Comparison of ENCODE assay signal across 1 cellular context in genomic region chr20:43975096-43975768, GRCh38.
TF ChIP-seq lines count a peak whose summit lies in the region.

No MANE protein-coding gene starts in this region.

TF ChIP-seq in K562, 482 proteins besides CTCF, POLR2A, EP300 and RAD21 (continued from another document and continues in another):
- TF ChIP-seq MGA (IDR thresholded peaks at IDR 0.05) (no peak), JUND (IDR thresholded peaks at IDR 0.05; ENCODE audit: borderline replicate concordance, low read depth, low read length) (peak; percentile 80), JUND (tag; IDR thresholded peaks at IDR 0.05; ENCODE audit: borderline replicate concordance, low read depth, low read length) (peak; percentile 51; the same call in 2 of the 3 replicates), NFYB (IDR thresholded peaks at IDR 0.05; ENCODE audit: extremely low read depth, insufficient read length) (no peak), XRCC5 (IDR thresholded peaks at IDR 0.05; ENCODE audit: low read depth, low read length) (no peak), ILK (tag; IDR thresholded peaks at IDR 0.05; ENCODE audit: borderline replicate concordance, low read depth) (no peak), MNT (conservative IDR thresholded peaks at IDR 0.05) (no peak), ZNF584 (CRISPR knock-in tag; IDR thresholded peaks at IDR 0.05; ENCODE audit: low read depth) (peak; percentile 78; the same call in 1 of the 2 replicates), IRF2 (CRISPR knock-in tag; IDR thresholded peaks at IDR 0.05) (no peak), DIDO1 (tag; IDR thresholded peaks at IDR 0.05; ENCODE audit: low read depth) (no peak), POLR2AphosphoS5 (IDR thresholded peaks at IDR 0.05; ENCODE audit: control insufficient read depth, insufficient read depth, low read depth, low read length) (no peak), ESRRB (CRISPR knock-in tag; IDR thresholded peaks at IDR 0.05; ENCODE audit: borderline replicate concordance) (no peak), IRF9 (tag; IDR thresholded peaks at IDR 0.05) (0 out of 2 replicates have a peak, but pooled peaks have one; percentile 32), ZNF318 (IDR thresholded peaks at IDR 0.05; ENCODE audit: borderline replicate concordance in 1 of 2, low read depth in 1 of 2) (peak in 1 of 2 experiments; percentile 23; a peak in 1 of 4 replicates), CBX3 (IDR thresholded peaks at IDR 0.05; ENCODE audit: borderline replicate concordance in 1 of 2, low read length in 2 of 2) (no peak), ETS2 (tag; IDR thresholded peaks at IDR 0.05; ENCODE audit: borderline replicate concordance, poor library complexity, severe bottlenecking) (no peak), HOXB6 (CRISPR knock-in tag; IDR thresholded peaks at IDR 0.05; ENCODE audit: borderline replicate concordance) (no peak), PRPF4 (IDR thresholded peaks at IDR 0.05; ENCODE audit: insufficient read depth, low read depth, low read length, poor library complexity, severe bottlenecking) (no peak), CEBPB (tag; IDR thresholded peaks at IDR 0.05) (0 out of 2 replicates have a peak, but pooled peaks have one; percentile 16), MLLT1 (IDR thresholded peaks at IDR 0.05) (no peak), ATF7 (IDR thresholded peaks at IDR 0.05) (peak; percentile 36; the same call in 1 of the 2 replicates), POLR2H (tag; IDR thresholded peaks at IDR 0.05; ENCODE audit: low read depth) (no peak; the same call in 1 of the 2 replicates), SPI1 (IDR thresholded peaks at IDR 0.05; ENCODE audit: borderline replicate concordance, low read depth, low read length) (no peak), ARID3A (IDR thresholded peaks at IDR 0.05; ENCODE audit: borderline replicate concordance, low read depth, low read length) (no peak), FOSL1 (tag; conservative IDR thresholded peaks at IDR 0.05) (peak; percentile 92), NR2C2 (CRISPR knock-in tag; IDR thresholded peaks at IDR 0.05) (no peak), NR2C2 (tag; IDR thresholded peaks at IDR 0.05) (peak; percentile 24; the same call in 1 of the 2 replicates), BACH1 (tag; IDR thresholded peaks at IDR 0.05) (peak; percentile 75; the same call in 1 of the 2 replicates), NFE2 (IDR thresholded peaks at IDR 0.05; ENCODE audit: low read depth) (0 out of 2 replicates have a peak, but pooled peaks have one; percentile 24)
